ENCODE assay signal across 16 cellular contexts in genomic region chr1:66535853-66536252, GRCh38. TPM values are rescaled to one million over a fixed set of nuclear protein-coding genes. Genes with fewer than 3 reads are reported as not detected.
DNase-seq lines count a peak whose midpoint lies in the region; ATAC-seq and TF ChIP-seq lines count a peak whose summit lies in the region.
"Had no signal": no experiment of that assay in that cellular context is flagged by ENCODE, and none has a peak within 500 bp of the region (broad histone marks: within the 10 kb centered on the region; RNA-seq: fewer than 3 reads in every experiment).

No MANE protein-coding gene starts in this region.

- ATAC-seq in psoas muscle (no peak), esophagus mucosa (no peak)
- ATAC-seq: WTC11 had no signal

- no peak for DNase-seq in AG10803 (ENCODE audit: low read depth)
- DNase-seq in fibroblast of mammary gland (ENCODE audit: low read depth): no peak
- DNase-seq in psoas muscle: no peak
- no peak for DNase-seq in Calu3
- no peak for DNase-seq in iPS-NIHi11 (ENCODE audit: low spot score)
- DNase-seq in AG20443 (ENCODE audit: low spot score): no peak
- DNase-seq: foreskin melanocyte, GF-D8, H7, NCI-H2081, trophoblast cell had no signal

- H3K27me3 Mint-ChIP-seq in Calu3 (ENCODE audit: unreplicated experiment): peaks cover 19% of the 10 kb centered on the region

- H3K4me3 ChIP-seq in AG10803 (ENCODE audit: low read length) (peak overlapping the region; percentile 74), fibroblast of mammary gland (ENCODE audit: control insufficient read depth, low read depth, low read length) (peak overlapping the region; percentile 49), psoas muscle (peak overlapping the region; percentile 60)
- H3K4me3 ChIP-seq: neural progenitor cell had no signal

- no peaks in the 10 kb centered on the region for H3K36me3 ChIP-seq in psoas muscle (ENCODE audit: insufficient read depth in 1 of 2, low read depth in 1 of 2)
- H3K36me3 ChIP-seq: neural progenitor cell had no signal

- no peak overlapping the region for H3K27ac Mint-ChIP-seq in Calu3 (ENCODE audit: unreplicated experiment)
- H3K27ac Mint-ChIP-seq: memory B cell, neural progenitor cell, WTC11 had no signal

- WGBS in psoas muscle, 3 donors: 17 to 32% (median 26%) methylated on average over 1 of the region's 1 CpG

- peaks cover 16% of the 10 kb centered on the region for H3K4me1 Mint-ChIP-seq in Calu3 (ENCODE audit: low read depth, unreplicated experiment)

- peaks cover 8% of the 10 kb centered on the region for H3K36me3 Mint-ChIP-seq in Calu3 (ENCODE audit: insufficient read depth, unreplicated experiment)
- H3K36me3 Mint-ChIP-seq: memory B cell, neural progenitor cell, WTC11 had no signal

- CTCF ChIA-PET in Calu3 (lab: Charles Lee): no interaction called here

- H3K9me3 ChIP-seq in psoas muscle: no peaks in the 10 kb centered on the region

- BruUV-seq in Calu3 (replicated peaks; lab: Mats Ljungman, UMichigan): no TSS peak

- H3K27ac ChIP-seq in angular gyrus (ENCODE audit: low read depth, low read length): peak overlapping the region; percentile 40
- no peak overlapping the region for H3K27ac ChIP-seq in psoas muscle
- H3K27ac ChIP-seq: neural progenitor cell had no signal

- intact Hi-C loops in psoas muscle (cut with DNase I) (no loop called here), Calu3 (cut with micrococcal nuclease; ENCODE audit: unreplicated experiment) (no loop called here)

- peaks cover 0 to 28% (median 6%) of the 10 kb centered on the region in 3 donors for H3K27me3 ChIP-seq in psoas muscle (ENCODE audit: insufficient read depth in 3 of 3, low read length in 2 of 3)

- H3K4me1 ChIP-seq in psoas muscle: no peaks in the 10 kb centered on the region

- no peaks in the 10 kb centered on the region for H3K9me3 Mint-ChIP-seq in Calu3 (ENCODE audit: low read depth, unreplicated experiment)
- H3K9me3 Mint-ChIP-seq: memory B cell, neural progenitor cell, WTC11 had no signal

- H3K4me3 Mint-ChIP-seq in Calu3 (ENCODE audit: low read depth, unreplicated experiment): no peak overlapping the region
- H3K4me3 Mint-ChIP-seq: memory B cell, neural progenitor cell, WTC11 had no signal

- no peak for TF ChIP-seq CTCF in AG10803 (conservative IDR thresholded peaks at IDR 0.05; ENCODE audit: low read length)
- no peak for TF ChIP-seq CTCF in fibroblast of mammary gland (conservative IDR thresholded peaks at IDR 0.05; ENCODE audit: control insufficient read depth, insufficient read depth, low read depth, low read length)
- TF ChIP-seq CTCF in psoas muscle (IDR thresholded peaks at IDR 0.05): no peak
- TF ChIP-seq CTCF in Calu3 (IDR thresholded peaks at IDR 0.05; ENCODE audit: unreplicated experiment): no peak

RNA-seq across cellular contexts. Expression of gene SGIP1, which starts 1.9 kb away (rescaled TPM):
- total RNA-seq in psoas muscle: 1 to 10 TPM in 3 of 4 donors, under 1 TPM in 1; 0.74 to 3.7 (median 1.6) TPM
- 1 to 10 TPM in 2 of 3 donors, under 1 TPM in 1; 0.79 to 1.5 (median 1.0) TPM for polyA plus RNA-seq in psoas muscle
- total RNA-seq in Calu3 (2022): not detected in 2 replicates
- 1.4 TPM for total RNA-seq in esophagus mucosa
